ENCODE assay signal across 4 cellular contexts in genomic region chr7:33087356-33087755, GRCh38.
"Had no signal": no experiment of that assay in that cellular context is flagged by ENCODE, and none has a peak within 500 bp of the region (broad histone marks: within the 10 kb centered on the region; RNA-seq: fewer than 3 reads in every experiment).

No MANE protein-coding gene starts in this region.

- DNase-seq: H9, HFFc6, KBM-7 had no signal

- H3K4me3 ChIP-seq: GM23338 had no signal
